9 cellular contexts compared by ENCODE assay signal in genomic region chr7:146090023-146090645, GRCh38. TPM values are rescaled to one million over a fixed set of nuclear protein-coding genes. Genes with fewer than 3 reads are reported as not detected.
DNase-seq lines count a peak whose midpoint lies in the region; ATAC-seq and TF ChIP-seq lines count a peak whose summit lies in the region.
"Had no signal": no experiment of that assay in that cellular context is flagged by ENCODE, and none has a peak within 500 bp of the region (broad histone marks: within the 10 kb centered on the region; RNA-seq: fewer than 3 reads in every experiment).

No MANE protein-coding gene starts in this region.

- peak; percentile 44 for ATAC-seq in CD4-positive, alpha-beta T cell (ENCODE audit: poor library complexity)
- ATAC-seq in GM18873 (IDR thresholded peaks at IDR 0.05; ENCODE audit: low FRiP score, unreplicated experiment), result peak; percentile 78
- peak; percentile 72 for ATAC-seq in HG03025 (IDR thresholded peaks at IDR 0.05; ENCODE audit: low FRiP score, unreplicated experiment)
- peak; percentile 77 for ATAC-seq in left lung
- no peak for ATAC-seq in gastrocnemius medialis
- no peak for ATAC-seq in omental fat pad (ENCODE audit: low FRiP score)

- H3K4me3 Mint-ChIP-seq in CD4-positive, alpha-beta T cell, result no peak overlapping the region
- H3K4me3 Mint-ChIP-seq: memory B cell had no signal

- no peak for DNase-seq in CD4-positive, alpha-beta T cell
- peak; percentile 11 to 32 for DNase-seq in NCI-H1930 (lab: John Stamatoyannopoulos, UW)
- DNase-seq in astrocyte of the cerebellum (ENCODE audit: low read depth), result no peak
- no peak for DNase-seq in left lung
- no peak for DNase-seq in gastrocnemius medialis
- DNase-seq in omental fat pad (ENCODE audit: low spot score), result no peak

- no peaks in the 10 kb centered on the region for H3K4me1 Mint-ChIP-seq in CD4-positive, alpha-beta T cell (ENCODE audit: low read depth)
- H3K4me1 Mint-ChIP-seq: memory B cell had no signal

- H3K27ac Mint-ChIP-seq in CD4-positive, alpha-beta T cell, result no peak overlapping the region
- H3K27ac Mint-ChIP-seq: memory B cell had no signal

- H3K9me3 Mint-ChIP-seq in CD4-positive, alpha-beta T cell, result no peaks in the 10 kb centered on the region
- H3K9me3 Mint-ChIP-seq: memory B cell had no signal

- H3K27me3 ChIP-seq in CD4-positive, alpha-beta T cell (ENCODE audit: control insufficient read depth, insufficient read depth, low read length), result no peaks in the 10 kb centered on the region
- H3K27me3 ChIP-seq in left lung (no peaks in the 10 kb centered on the region), gastrocnemius medialis (no peaks in the 10 kb centered on the region)

- no peak overlapping the region for H3K4me3 ChIP-seq in astrocyte of the cerebellum (ENCODE audit: low read depth, low read length)
- no peak overlapping the region for H3K4me3 ChIP-seq in left lung
- H3K4me3 ChIP-seq in gastrocnemius medialis, result no peak overlapping the region

- no peak for TF ChIP-seq POLR2A in gastrocnemius medialis (IDR thresholded peaks at IDR 0.05)

- H3K27me3 Mint-ChIP-seq in CD4-positive, alpha-beta T cell, result no peaks in the 10 kb centered on the region
- H3K27me3 Mint-ChIP-seq: memory B cell had no signal

- POLR2A ChIA-PET in CD4-positive, alpha-beta T cell (lab: Charles Lee), result no interaction called here

- no peaks in the 10 kb centered on the region for H3K36me3 Mint-ChIP-seq in CD4-positive, alpha-beta T cell (ENCODE audit: low read depth)
- H3K36me3 Mint-ChIP-seq: memory B cell had no signal

- in situ Hi-C loops in astrocyte of the cerebellum (cut with HindIII; ENCODE audit: low sequenced_read_pairs) (no loop called here), gastrocnemius medialis (cut with MboI; ENCODE audit: low sequenced_read_pairs in 4 of 4) (no loop called here)

- H3K4me1 ChIP-seq in left lung (no peaks in the 10 kb centered on the region), gastrocnemius medialis (no peaks in the 10 kb centered on the region)

- CTCF ChIA-PET in CD4-positive, alpha-beta T cell (lab: Charles Lee), result interaction anchor here (0.7 to 1.7 kb wide), 2 partner anchors 9 to 1054 kb away, joined by 3 to 6 read pairs; no protein-coding TSS in a partner anchor

- H3K9me3 ChIP-seq in CD4-positive, alpha-beta T cell (ENCODE audit: control insufficient read depth, low read length), result no peaks in the 10 kb centered on the region
- H3K9me3 ChIP-seq in left lung (no peaks in the 10 kb centered on the region), gastrocnemius medialis (no peaks in the 10 kb centered on the region)

- H3K27ac ChIP-seq in CD4-positive, alpha-beta T cell (ENCODE audit: low read depth, low read length), result no peak overlapping the region
- H3K27ac ChIP-seq in left lung (no peak overlapping the region), gastrocnemius medialis (no peak overlapping the region)

- TF ChIP-seq CTCF in CD4-positive, alpha-beta T cell (IDR thresholded peaks at IDR 0.05), result peak; percentile 71
- TF ChIP-seq CTCF in astrocyte of the cerebellum (IDR thresholded peaks at IDR 0.05; ENCODE audit: low read depth, low read length, missing control alignments), result peak; percentile 56
- TF ChIP-seq CTCF in left lung (IDR thresholded peaks at IDR 0.05), result peak in 1 of 2 donors; percentile 49
- peak in 1 of 5 experiments; percentile 33 for TF ChIP-seq CTCF in gastrocnemius medialis (IDR thresholded peaks at IDR 0.05 in 4 of 5, conservative IDR thresholded peaks at IDR 0.05 in 1 of 5)
- TF ChIP-seq CTCF in omental fat pad (IDR thresholded peaks at IDR 0.05), result no peak

- intact Hi-C loops in CD4-positive, alpha-beta T cell (cut with DNase I, micrococcal nuclease), result loop anchor here (2.0 to 10.0 kb wide), 4 partner anchors 1053 to 1418 kb away; no protein-coding TSS in a partner anchor
- intact Hi-C loops in left lung (cut with DNase I), result no loop called here
- intact Hi-C loops in gastrocnemius medialis (cut with DNase I; ENCODE audit: low total_unique reads), result no loop called here

- no peaks in the 10 kb centered on the region for H3K36me3 ChIP-seq in left lung
- no peaks in the 10 kb centered on the region for H3K36me3 ChIP-seq in gastrocnemius medialis

RNA-seq across cellular contexts. Expression of gene CNTNAP2, which starts 26.5 kb away (rescaled TPM):
- total RNA-seq in CD4-positive, alpha-beta T cell, result not detected
- total RNA-seq in left lung (1 to 10 TPM in 1 of 2 donors, under 1 TPM in 1; 0.94 to 2.3 TPM), gastrocnemius medialis (not detected), omental fat pad (1 to 10 TPM in 2 of 4 donors, under 1 TPM in 1, not detected in 1; 0.38 to 1.5 (median 1.1) TPM)

Comparison
In these comparisons a context has a peak if more than half of its experiments do, and no peak if none do; other contexts are left out.
1. ATAC-seq: peak in CD4-positive, alpha-beta T cell (single experiment), GM18873 (single experiment), HG03025 (single experiment) and left lung (single experiment); none in gastrocnemius medialis (0 of 2) and omental fat pad (single experiment).
2. DNase-seq: peak in NCI-H1930 (2 of 2); none in CD4-positive, alpha-beta T cell (0 of 10), astrocyte of the cerebellum (single experiment), left lung (0 of 2), gastrocnemius medialis (0 of 2) and omental fat pad (single experiment).
3. CTCF ChIP-seq: peak in CD4-positive, alpha-beta T cell (single experiment) and astrocyte of the cerebellum (single experiment); none in omental fat pad (0 of 3).
4. intact Hi-C loops: an anchor here in CD4-positive, alpha-beta T cell (2.0 to 10.0 kb wide); none called in left lung and gastrocnemius medialis.